Comparison of ENCODE assay signal across 8 cellular contexts in the genomic region with DNA sequence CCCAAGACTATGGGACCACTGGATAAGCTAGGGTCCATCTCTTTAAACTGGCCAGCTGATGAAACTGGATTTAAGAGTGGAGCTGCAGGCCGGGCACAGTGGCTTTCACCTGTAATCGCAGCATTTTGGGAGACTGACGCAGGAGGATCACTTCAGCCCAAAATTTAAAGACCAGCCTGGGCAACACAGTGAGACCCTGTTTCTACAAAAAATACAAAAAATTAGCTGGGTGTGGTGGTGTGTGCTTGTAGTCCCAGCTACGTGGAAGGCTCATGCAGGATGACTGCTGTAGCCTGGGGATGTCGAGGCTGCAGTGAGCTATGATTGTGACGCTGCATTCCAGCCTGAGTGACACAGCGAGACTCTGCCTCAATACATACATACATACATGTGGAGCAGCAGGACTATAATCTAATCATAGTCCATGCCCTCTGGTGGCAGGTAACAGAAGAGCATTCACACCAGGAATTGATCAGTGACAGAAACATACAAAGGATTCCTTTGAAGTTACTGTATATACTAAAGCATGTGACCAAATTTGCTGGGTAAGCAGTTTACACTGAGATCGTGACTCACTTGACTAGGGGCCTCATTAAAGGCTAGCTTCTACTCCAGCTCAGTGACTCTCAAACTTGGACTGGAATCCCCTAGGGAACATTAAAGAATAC.
DNase-seq lines count a peak whose midpoint lies in the region; ATAC-seq, FAIRE-seq and TF ChIP-seq lines count a peak whose summit lies in the region.

No MANE protein-coding gene starts in this region.

- H3K27ac ChIP-seq in DOHH2 (ENCODE audit: low read depth, low read length), result no peak overlapping the region

- H3K4me1 ChIP-seq in DOHH2 (ENCODE audit: control insufficient read depth, low read length), result peaks cover 9% of the 10 kb centered on the region

- peak; percentile 32 for DNase-seq in HTR-8/SVneo (ENCODE audit: insufficient read length, low spot score)
- peak; percentile 93 for DNase-seq in fibroblast of mammary gland (ENCODE audit: low read depth)
- peak; percentile 60 for DNase-seq in retinal pigment epithelial cell (ENCODE audit: low read depth)
- DNase-seq in putamen (ENCODE audit: low spot score), result no peak
- no peak for DNase-seq in CD1c-positive myeloid dendritic cell (ENCODE audit: extremely low spot score)

- no peak overlapping the region for H3K4me2 ChIP-seq in DOHH2 (ENCODE audit: low read length)

- H3F3A ChIP-seq in DOHH2 (ENCODE audit: control insufficient read depth, insufficient read depth), result no peaks in the 10 kb centered on the region

- no peaks in the 10 kb centered on the region; the same call in 1 of the 2 replicates for H4K20me1 ChIP-seq in DOHH2 (ENCODE audit: control insufficient read depth, insufficient read depth, low read depth, low read length)

- peak; percentile 74 for FAIRE-seq in HTR-8/SVneo (lab: Jason Lieb, UNC)

- H3K9me3 ChIP-seq in DOHH2 (ENCODE audit: control insufficient read depth, insufficient read depth, low read length), result no peaks in the 10 kb centered on the region

- H3K79me2 ChIP-seq in DOHH2 (ENCODE audit: control insufficient read depth, low read length), result no peaks in the 10 kb centered on the region

- no peak overlapping the region for H3K4me3 ChIP-seq in DOHH2 (ENCODE audit: low read length)
- H3K4me3 ChIP-seq in fibroblast of mammary gland (ENCODE audit: control insufficient read depth, low read depth, low read length), result no peak overlapping the region
- no peak overlapping the region for H3K4me3 ChIP-seq in retinal pigment epithelial cell (ENCODE audit: low read length)

- peaks cover 28% of the 10 kb centered on the region for H3K36me3 ChIP-seq in DOHH2 (ENCODE audit: control insufficient read depth, low read length)

- H3K9me2 ChIP-seq in DOHH2 (replicated peaks; ENCODE audit: control insufficient read depth, low read length), result no peaks in the 10 kb centered on the region

- peak; percentile 47 for TF ChIP-seq CTCF in DOHH2 (IDR thresholded peaks at IDR 0.05; ENCODE audit: low read depth, low read length, poor library complexity, severe bottlenecking)
- peak; percentile 70 for TF ChIP-seq CTCF in fibroblast of mammary gland (conservative IDR thresholded peaks at IDR 0.05; ENCODE audit: control insufficient read depth, insufficient read depth, low read depth, low read length)
- peak; percentile 73 for TF ChIP-seq CTCF in retinal pigment epithelial cell (conservative IDR thresholded peaks at IDR 0.05; ENCODE audit: low read depth, low read length)

- no peaks in the 10 kb centered on the region for H3K27me3 ChIP-seq in DOHH2 (ENCODE audit: control insufficient read depth, low read length)

- ATAC-seq in SK-N-SH treated with all-trans-retinoic acid at 6 μM for 48 hours (peak; percentile 91), HG02678 (IDR thresholded peaks at IDR 0.05; ENCODE audit: unreplicated experiment) (no peak)

TF ChIP-seq in SK-N-SH treated with all-trans-retinoic acid at 6 μM for 48 hours, 23 proteins besides CTCF, POLR2A, EP300 and RAD21:
- TF ChIP-seq ZNF8 (CRISPR knock-in tag; IDR thresholded peaks at IDR 0.05) (no peak), SNAI2 (CRISPR knock-in tag; IDR thresholded peaks at IDR 0.05) (no peak), TCF4 (CRISPR knock-in tag; IDR thresholded peaks at IDR 0.05; ENCODE audit: borderline replicate concordance) (no peak), ZFP30 (CRISPR knock-in tag; IDR thresholded peaks at IDR 0.05) (no peak), PPARA (CRISPR knock-in tag; IDR thresholded peaks at IDR 0.05; ENCODE audit: borderline replicate concordance) (no peak), ISL1 (CRISPR knock-in tag; IDR thresholded peaks at IDR 0.05) (no peak), ZFP3 (CRISPR knock-in tag; IDR thresholded peaks at IDR 0.05) (no peak), ARNTL (CRISPR knock-in tag; IDR thresholded peaks at IDR 0.05; ENCODE audit: borderline replicate concordance, low read depth) (no peak)
- TF ChIP-seq, protein P1, sequence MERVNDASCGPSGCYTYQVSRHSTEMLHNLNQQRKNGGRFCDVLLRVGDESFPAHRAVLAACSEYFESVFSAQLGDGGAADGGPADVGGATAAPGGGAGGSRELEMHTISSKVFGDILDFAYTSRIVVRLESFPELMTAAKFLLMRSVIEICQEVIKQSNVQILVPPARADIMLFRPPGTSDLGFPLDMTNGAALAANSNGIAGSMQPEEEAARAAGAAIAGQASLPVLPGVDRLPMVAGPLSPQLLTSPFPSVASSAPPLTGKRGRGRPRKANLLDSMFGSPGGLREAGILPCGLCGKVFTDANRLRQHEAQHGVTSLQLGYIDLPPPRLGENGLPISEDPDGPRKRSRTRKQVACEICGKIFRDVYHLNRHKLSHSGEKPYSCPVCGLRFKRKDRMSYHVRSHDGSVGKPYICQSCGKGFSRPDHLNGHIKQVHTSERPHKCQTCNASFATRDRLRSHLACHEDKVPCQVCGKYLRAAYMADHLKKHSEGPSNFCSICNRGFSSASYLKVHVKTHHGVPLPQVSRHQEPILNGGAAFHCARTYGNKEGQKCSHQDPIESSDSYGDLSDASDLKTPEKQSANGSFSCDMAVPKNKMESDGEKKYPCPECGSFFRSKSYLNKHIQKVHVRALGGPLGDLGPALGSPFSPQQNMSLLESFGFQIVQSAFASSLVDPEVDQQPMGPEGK (CRISPR knock-in tag; IDR thresholded peaks at IDR 0.05; ENCODE audit: borderline replicate concordance), result no peak

Comparison
In these comparisons a context has a peak if more than half of its experiments do, and no peak if none do; other contexts are left out.
1. DNase-seq: peak in HTR-8/SVneo (single experiment), fibroblast of mammary gland (single experiment) and retinal pigment epithelial cell (single experiment); none in putamen (single experiment) and CD1c-positive myeloid dendritic cell (single experiment).
2. Peak in every context shown above with its lines, with median percentiles within 50 percentile points of each other: CTCF ChIP-seq.